Comparison of ENCODE assay signal across 8 cellular contexts in the genomic region with DNA sequence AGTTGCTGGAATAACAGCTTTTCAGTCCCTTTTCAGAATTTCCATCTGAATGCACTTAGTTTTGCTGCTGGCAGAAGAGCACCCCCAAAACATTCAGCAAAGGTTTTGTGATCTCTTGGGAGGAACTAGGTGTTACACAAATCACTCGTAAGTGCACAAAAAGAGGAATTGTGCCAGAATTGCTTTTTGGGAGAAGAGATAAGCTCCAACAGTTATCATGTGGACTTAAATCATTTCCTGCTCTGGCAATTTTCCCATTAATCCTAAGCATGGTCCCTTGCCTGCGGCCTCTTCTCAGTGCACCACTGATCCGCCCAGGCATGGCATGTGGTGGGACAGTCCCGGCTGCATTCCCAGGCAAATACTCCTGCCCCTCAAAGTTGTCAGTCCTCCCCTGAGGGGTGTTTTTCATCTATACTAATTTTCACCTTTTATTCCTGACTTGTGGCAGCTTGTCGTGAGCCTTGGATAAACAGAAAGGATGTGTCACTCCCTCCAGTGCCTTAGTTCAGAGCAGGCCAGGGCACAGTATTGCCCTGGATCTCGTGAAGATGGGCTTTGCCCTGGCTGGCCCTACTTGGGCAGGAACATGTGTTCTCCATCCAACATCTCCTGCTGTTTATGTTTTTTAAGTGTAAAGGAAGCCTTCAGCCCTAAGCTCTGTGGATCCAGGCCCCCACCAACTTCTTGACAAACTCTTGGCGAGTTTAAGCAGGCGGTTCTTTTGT. TPM values are rescaled to one million over a fixed set of nuclear protein-coding genes. Genes with fewer than 3 reads are reported as not detected.
A peak's percentile ranks its signal among the peaks of the same experiment; 100 is the strongest.
DNase-seq lines count a peak whose midpoint lies in the region; ATAC-seq and TF ChIP-seq lines count a peak whose summit lies in the region.
"Had no signal": no experiment of that assay in that cellular context is flagged by ENCODE, and none has a peak within 500 bp of the region (broad histone marks: within the 10 kb centered on the region; RNA-seq: fewer than 3 reads in every experiment).

No MANE protein-coding gene starts in this region.

- H3K36me3 ChIP-seq in duodenal mucosa (ENCODE audit: control insufficient read depth in 1 of 2, insufficient read depth in 2 of 2, low read length in 2 of 2) = peaks cover 0 to 2% of the 10 kb centered on the region in 2 donors
- peaks cover 4 to 8% of the 10 kb centered on the region in 2 experiments for H3K36me3 ChIP-seq in mesenchymal stem cell (ENCODE audit: control insufficient read depth in 1 of 2, insufficient read depth in 2 of 2, low read depth in 1 of 2, low read length in 2 of 2)
- no peaks in the 10 kb centered on the region for H3K36me3 ChIP-seq in uterus

- H3K27ac ChIP-seq in duodenal mucosa (ENCODE audit: low read depth, low read length) (peak overlapping the region; percentile 5), mesenchymal stem cell (ENCODE audit: low read length, poor library complexity, severe bottlenecking) (peak overlapping the region; percentile 64), uterus (peak overlapping the region; percentile 67 to 78)

- H3K14ac ChIP-seq in mesenchymal stem cell (ENCODE audit: low read length in 2 of 2) = no peak overlapping the region

- H3K9me3 ChIP-seq in duodenal mucosa (ENCODE audit: control insufficient read depth in 1 of 2, low read length in 2 of 2) (no peaks in the 10 kb centered on the region), mesenchymal stem cell (ENCODE audit: control insufficient read depth, low read length) (no peaks in the 10 kb centered on the region), uterus (no peaks in the 10 kb centered on the region)

- H2AFZ ChIP-seq in mesenchymal stem cell (ENCODE audit: low read depth, low read length) = no peak overlapping the region

- intact Hi-C loops in uterus (cut with DNase I; ENCODE audit: low total_unique reads) = no loop called here

- peak overlapping the region; percentile 12 for H3K4me2 ChIP-seq in mesenchymal stem cell (ENCODE audit: low read length, poor library complexity, severe bottlenecking)

- no peak for TF ChIP-seq POLR2A in uterus (IDR thresholded peaks at IDR 0.05)

- peak overlapping the region in 1 of 2 experiments; percentile 62 for H3K4ac ChIP-seq in mesenchymal stem cell (ENCODE audit: low read depth in 1 of 2, low read length in 2 of 2)

- 6% methylated on average over 6 of the region's 8 CpGs for WGBS in mesenchymal stem cell

- peaks cover 24% of the 10 kb centered on the region for H3K79me1 ChIP-seq in mesenchymal stem cell (replicated peaks; ENCODE audit: low read length, poor library complexity, severe bottlenecking)

- H3K27me3 ChIP-seq in duodenal mucosa (ENCODE audit: control insufficient read depth in 1 of 2, insufficient read depth in 2 of 2, low read length in 2 of 2) (no peaks in the 10 kb centered on the region), mesenchymal stem cell (ENCODE audit: control insufficient read depth in 1 of 2, insufficient read depth in 1 of 2, low read length in 2 of 2) (no peaks in the 10 kb centered on the region), uterus (no peaks in the 10 kb centered on the region)

- no peak for TF ChIP-seq CTCF in uterus (IDR thresholded peaks at IDR 0.05)

- peak overlapping the region; percentile 35 for H4K8ac ChIP-seq in mesenchymal stem cell (ENCODE audit: low read length)

- peak overlapping the region; percentile 83 for H4K91ac ChIP-seq in mesenchymal stem cell (ENCODE audit: low read length)

- H3K4me3 ChIP-seq in duodenal mucosa (ENCODE audit: low read depth in 1 of 2, low read length in 2 of 2) (no peak overlapping the region), mesenchymal stem cell (ENCODE audit: insufficient read depth in 1 of 2, low read depth in 1 of 2, low read length in 2 of 2) (peak overlapping the region in 1 of 2 experiments; percentile 3), uterus (no peak overlapping the region)

- DNase-seq in MV-4-11 (lab: John Stamatoyannopoulos, UW) (peak; percentile 60), mesenchymal stem cell (peak; percentile 82), uterus (peak in 1 of 2 donors; percentile 39), globus pallidus (ENCODE audit: low spot score) (no peak)
- DNase-seq: NCI-H2171 had no signal

- peak overlapping the region; percentile 17 to 85 for H3K18ac ChIP-seq in mesenchymal stem cell (ENCODE audit: low read depth in 1 of 2, low read length in 2 of 2)

- H3K4me1 ChIP-seq in duodenal mucosa (ENCODE audit: control insufficient read depth in 1 of 2, insufficient read depth in 2 of 2, low read length in 2 of 2) (peaks cover 44 to 58% of the 10 kb centered on the region in 2 donors), mesenchymal stem cell (ENCODE audit: control insufficient read depth, insufficient read depth, low read depth, low read length) (peaks cover 16% of the 10 kb centered on the region), uterus (no peaks in the 10 kb centered on the region)

- H2BK12ac ChIP-seq in mesenchymal stem cell (ENCODE audit: low read length in 2 of 2) = peak overlapping the region; percentile 38 to 95

- peak overlapping the region; percentile 71 for H2AK5ac ChIP-seq in mesenchymal stem cell (ENCODE audit: low read length, severe bottlenecking)

- no peak for ATAC-seq in GM21723 (IDR thresholded peaks at IDR 0.05; ENCODE audit: unreplicated experiment)
- no peak for ATAC-seq in GM21381 (IDR thresholded peaks at IDR 0.05; ENCODE audit: unreplicated experiment)

- no peak overlapping the region for H3K23ac ChIP-seq in mesenchymal stem cell (ENCODE audit: low read length in 2 of 2)

- no peak overlapping the region for H2BK120ac ChIP-seq in mesenchymal stem cell (ENCODE audit: low read depth, low read length)

- H2BK5ac ChIP-seq in mesenchymal stem cell (ENCODE audit: low read depth, low read length, poor library complexity, severe bottlenecking) = peak overlapping the region; percentile 20

- peak overlapping the region in 1 of 2 donors; percentile 20 for H3K9ac ChIP-seq in duodenal mucosa (ENCODE audit: low read depth in 1 of 2, low read length in 2 of 2)
- peak overlapping the region; percentile 6 for H3K9ac ChIP-seq in mesenchymal stem cell (ENCODE audit: low read length)

- H2BK15ac ChIP-seq in mesenchymal stem cell (ENCODE audit: low read depth, poor library complexity, severe bottlenecking) = no peak overlapping the region

RNA-seq across cellular contexts. Expression of gene VILL, which starts 44.6 kb away (rescaled TPM):
- polyA plus RNA-seq in mesenchymal stem cell (2013, experiment 1 of 2) = 0.98 TPM
- polyA plus RNA-seq in mesenchymal stem cell (2013, experiment 2 of 2) = 1.0 TPM
- total RNA-seq in uterus = 10 to 100 TPM in 1 of 4 donors, 1 to 10 TPM in 3; 1.8 to 18.7 (median 6.3) TPM

Comparison
In these comparisons a context has a peak if more than half of its experiments do, and no peak if none do; other contexts are left out.
1. H3K27ac ChIP-seq: peak in every context shown above with its lines; median percentile 72 in uterus; 64 in mesenchymal stem cell; 5 in duodenal mucosa.